12 cellular contexts compared by ENCODE assay signal in the genomic region with DNA sequence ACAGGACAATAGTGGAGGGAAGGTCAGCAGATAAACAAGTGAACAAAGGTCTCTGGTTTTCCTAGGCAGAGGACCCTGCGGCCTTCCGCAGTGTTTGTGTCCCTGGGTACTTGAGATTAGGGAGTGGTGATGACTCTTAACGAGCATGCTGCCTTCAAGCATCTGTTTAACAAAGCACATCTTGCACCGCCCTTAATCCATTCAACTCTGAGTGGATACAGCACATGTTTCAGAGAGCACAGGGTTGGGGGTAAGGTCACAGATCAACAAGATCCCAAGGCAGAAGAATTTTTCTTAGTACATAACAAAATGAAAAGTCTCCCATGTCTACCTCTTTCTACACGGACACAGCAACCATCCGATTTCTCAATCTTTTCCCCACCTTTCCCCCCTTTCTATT. TPM values are rescaled to one million over a fixed set of nuclear protein-coding genes. Genes with fewer than 3 reads are reported as not detected.
"Had no signal": no experiment of that assay in that cellular context is flagged by ENCODE, and none has a peak within 500 bp of the region (broad histone marks: within the 10 kb centered on the region; RNA-seq: fewer than 3 reads in every experiment).

No MANE protein-coding gene starts in this region.

RNA-seq across cellular contexts. Expression of gene CLDN3, which starts 26.6 kb away (rescaled TPM):
- total RNA-seq: activated naive CD4-positive, alpha-beta T cell treated with anti-CD3 and anti-CD28 coated beads for 36 hours; activated naive CD4-positive, alpha-beta T cell treated with anti-CD3 and anti-CD28 coated beads, Interleukin-2, amount 50 U/mL, for 72 hours; activated naive CD8-positive, alpha-beta T cell treated with anti-CD3 and anti-CD28 coated beads for 36 hours; activated naive CD8-positive, alpha-beta T cell treated with anti-CD3 and anti-CD28 coated beads, Interleukin-2, amount 10 ng/mL, durations not matched to agents 7 days and 5 days; activated T-cell treated with anti-CD3 and anti-CD28 coated beads, Interleukin-2, amount 50 U/mL, for 72 hours; activated T-helper 1 cell treated with anti-CD3 and anti-CD28 coated beads, Interleukin-12 subunit alpha, Interleukin-12 subunit beta, Interleukin-2, Interleukin-4 antibody, amounts not matched to agents 30 ng/mL and 10 ng/mL and 1 ng/mL, durations not matched to agents 14 hours and 24 hours and 36 hours; activated T-helper 17 cell treated with anti-CD3 and anti-CD28 coated beads, Interleukin-2, amount 50 U/mL, for 72 hours; activated T-helper 2 cell treated with anti-CD3 and anti-CD28 coated beads, Interferon-gamma antibody, Interleukin-2, Interleukin-4, amounts not matched to agents 10 μg/mL and 5 μg/mL and 100 μg/mL, durations not matched to agents 14 hours and 24 hours and 36 hours; aorta; ascending aorta; bronchial epithelial cell; cardiac septum had no signal

RNA-seq across cellular contexts. Expression of gene CLDN4, which starts 34.1 kb away (rescaled TPM):
- total RNA-seq: activated T-helper 1 cell treated with anti-CD3 and anti-CD28 coated beads, Interleukin-12 subunit alpha, Interleukin-12 subunit beta, Interleukin-2, Interleukin-4 antibody, amounts not matched to agents 30 ng/mL and 10 ng/mL and 1 ng/mL, durations not matched to agents 14 hours and 24 hours and 36 hours; activated T-helper 2 cell treated with anti-CD3 and anti-CD28 coated beads, Interferon-gamma antibody, Interleukin-2, Interleukin-4, amounts not matched to agents 10 μg/mL and 5 μg/mL and 100 μg/mL, durations not matched to agents 14 hours and 24 hours and 36 hours; cardiac septum had no signal

RNA-seq across cellular contexts. Expression of gene METTL27, which starts 45.7 kb away (rescaled TPM):
- total RNA-seq: ascending aorta had no signal
